1 cellular context compared by ENCODE assay signal in genomic region chr1:155834296-155834926, GRCh38.
TF ChIP-seq lines count a peak whose summit lies in the region.

No MANE protein-coding gene starts in this region.

TF ChIP-seq in K562, 482 proteins besides CTCF, POLR2A, EP300 and RAD21 (continued from another document and continues in another):
- TF ChIP-seq MECOM (CRISPR knock-in tag; IDR thresholded peaks at IDR 0.05) (no peak), ARID1B (IDR thresholded peaks at IDR 0.05) (peak; percentile 31; the same call in 1 of the 2 replicates), TAF1 (IDR thresholded peaks at IDR 0.05; ENCODE audit: control insufficient read depth, extremely low read depth, insufficient read depth, low read length, severe bottlenecking) (no peak), ZNF124 (CRISPR knock-in tag; IDR thresholded peaks at IDR 0.05) (no peak), KDM5B (IDR thresholded peaks at IDR 0.05; ENCODE audit: insufficient replicate concordance, low read depth, low read length) (no peak), TCFL5 (CRISPR knock-in tag; conservative IDR thresholded peaks at IDR 0.05) (no peak), ZNF318 (IDR thresholded peaks at IDR 0.05; ENCODE audit: borderline replicate concordance in 1 of 2, low read depth in 1 of 2) (no peak), TARDBP (IDR thresholded peaks at IDR 0.05) (no peak), ASH1L (IDR thresholded peaks at IDR 0.05; ENCODE audit: borderline replicate concordance, low read depth, partially characterized antibody) (no peak), TBL1XR1 (IDR thresholded peaks at IDR 0.05; ENCODE audit: low read length in 2 of 2) (no peak), ZNF384 (IDR thresholded peaks at IDR 0.05; ENCODE audit: low read depth, low read length) (no peak), FOXO4 (CRISPR knock-in tag; IDR thresholded peaks at IDR 0.05) (no peak), RCOR1 (IDR thresholded peaks at IDR 0.05; ENCODE audit: borderline replicate concordance in 1 of 2, low read depth in 2 of 2, low read length in 2 of 2) (0 out of 4 replicates have a peak, but pooled peaks of 1 of the 2 experiments have one; percentile 22), HSF4 (CRISPR knock-in tag; IDR thresholded peaks at IDR 0.05; ENCODE audit: borderline replicate concordance) (no peak), MITF (IDR thresholded peaks at IDR 0.05) (no peak), CREB1 (IDR thresholded peaks at IDR 0.05) (no peak), CREB1 (CRISPR knock-in tag; IDR thresholded peaks at IDR 0.05) (no peak), ZBTB40 (IDR thresholded peaks at IDR 0.05) (peak; percentile 31; the same call in 1 of the 2 replicates), ZBTB40 (CRISPR knock-in tag; IDR thresholded peaks at IDR 0.05) (no peak), AFF4 (CRISPR knock-in tag; IDR thresholded peaks at IDR 0.05) (no peak), ZBTB7A (IDR thresholded peaks at IDR 0.05; ENCODE audit: borderline replicate concordance, control insufficient read depth, low read depth, low read length) (no peak), ZNF511 (CRISPR knock-in tag; IDR thresholded peaks at IDR 0.05) (no peak), ZNF347 (CRISPR knock-in tag; IDR thresholded peaks at IDR 0.05; ENCODE audit: low read depth) (no peak), KAT8 (IDR thresholded peaks at IDR 0.05; ENCODE audit: low read depth) (no peak), ZNF668 (CRISPR knock-in tag; IDR thresholded peaks at IDR 0.05) (no peak), MTA3 (IDR thresholded peaks at IDR 0.05; ENCODE audit: borderline replicate concordance) (0 out of 2 replicates have a peak, but pooled peaks have one; percentile 41), MXI1 (IDR thresholded peaks at IDR 0.05; ENCODE audit: low read depth, low read length) (peak; percentile 97), KDM2B (CRISPR knock-in tag; IDR thresholded peaks at IDR 0.05) (no peak), TSC22D4 (tag; IDR thresholded peaks at IDR 0.05) (no peak), KAT7 (CRISPR knock-in tag; IDR thresholded peaks at IDR 0.05; ENCODE audit: borderline replicate concordance) (no peak), ZNF696 (CRISPR knock-in tag; conservative IDR thresholded peaks at IDR 0.05) (no peak)
